ENCODE assay signal across 7 cellular contexts in the genomic region with DNA sequence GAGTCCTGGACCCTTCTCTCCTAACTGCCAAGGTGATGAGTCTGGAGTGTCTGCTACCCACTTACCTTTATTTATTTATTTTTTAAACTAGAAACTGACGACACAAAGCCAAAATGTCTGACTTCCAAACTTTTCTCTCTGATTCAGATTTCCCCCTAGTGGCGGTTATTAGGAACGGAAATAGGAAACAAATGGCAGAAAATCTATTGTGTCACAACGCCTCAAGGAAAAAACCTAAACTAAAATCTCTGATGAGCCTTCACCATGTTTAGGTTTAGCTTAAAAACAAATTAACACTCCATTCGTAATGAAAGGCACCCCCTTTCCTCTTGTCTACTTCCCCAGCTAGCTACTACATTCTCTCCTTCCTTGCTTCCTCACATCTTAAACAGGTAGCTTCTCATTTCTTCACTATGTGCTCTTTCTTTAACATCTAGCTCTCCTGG.
DNase-seq lines count a peak whose midpoint lies in the region; ATAC-seq and TF ChIP-seq lines count a peak whose summit lies in the region.

No MANE protein-coding gene starts in this region.

- H3K27me3 ChIP-seq in MM.1S (replicated peaks; ENCODE audit: insufficient read depth, low read length): no peaks in the 10 kb centered on the region
- no peaks in the 10 kb centered on the region for H3K27me3 ChIP-seq in hepatocyte
- H3K27me3 ChIP-seq in subcutaneous abdominal adipose tissue (ENCODE audit: control insufficient read depth in 5 of 5, insufficient read depth in 4 of 5, low read length in 5 of 5): no peaks in the 10 kb centered on the region

- H3K4me3 ChIP-seq in GM12864 (ENCODE audit: low read depth, low read length) (no peak overlapping the region), MM.1S (ENCODE audit: low read length) (no peak overlapping the region), hepatocyte (no peak overlapping the region), subcutaneous abdominal adipose tissue (ENCODE audit: low read depth in 1 of 5, low read length in 5 of 5) (peak overlapping the region; percentile 5 to 41 (median 19))

- no peaks in the 10 kb centered on the region for H4K20me1 ChIP-seq in MM.1S (ENCODE audit: insufficient read depth, low read length)
- no peaks in the 10 kb centered on the region for H4K20me1 ChIP-seq in hepatocyte (ENCODE audit: insufficient read depth, poor library complexity, severe bottlenecking)

- no peak overlapping the region for H3K27ac Mint-ChIP-seq in WTC11

- H3K4me1 Mint-ChIP-seq in WTC11: no peaks in the 10 kb centered on the region

- DNase-seq in GM12864 (ENCODE audit: low read depth) (no peak), MM.1S (peak; percentile 31), WTC11 (ENCODE audit: low spot score) (no peak), hepatocyte (ENCODE audit: low spot score) (peak; percentile 63), NCI-H1930 (lab: John Stamatoyannopoulos, UW) (no peak)

- no peaks in the 10 kb centered on the region for H3F3A ChIP-seq in MM.1S (ENCODE audit: insufficient read depth, low read length)

- no peaks in the 10 kb centered on the region for H3K4me1 ChIP-seq in MM.1S (ENCODE audit: low read length)
- H3K4me1 ChIP-seq in hepatocyte (ENCODE audit: insufficient read depth): no peaks in the 10 kb centered on the region
- H3K4me1 ChIP-seq in subcutaneous abdominal adipose tissue (ENCODE audit: control insufficient read depth in 5 of 5, insufficient read depth in 5 of 5, low read length in 5 of 5): peaks cover 0 to 7% (median 5%) of the 10 kb centered on the region in 5 donors

- H3K4me2 ChIP-seq in MM.1S (ENCODE audit: low read depth, low read length) (no peak overlapping the region), hepatocyte (peak overlapping the region; percentile 20)

- no peaks in the 10 kb centered on the region for H3K9me3 ChIP-seq in MM.1S (replicated peaks; ENCODE audit: insufficient read depth, low read length)
- no peaks in the 10 kb centered on the region for H3K9me3 ChIP-seq in hepatocyte (ENCODE audit: low read depth)
- no peaks in the 10 kb centered on the region for H3K9me3 ChIP-seq in subcutaneous abdominal adipose tissue (ENCODE audit: control insufficient read depth in 5 of 5, low read length in 5 of 5)

- H3K36me3 Mint-ChIP-seq in WTC11: no peaks in the 10 kb centered on the region; the same call in 1 of the 2 replicates

- H3K79me2 ChIP-seq in MM.1S (ENCODE audit: low read length) (no peaks in the 10 kb centered on the region), hepatocyte (no peaks in the 10 kb centered on the region)

- no peak overlapping the region for H3K4me3 Mint-ChIP-seq in WTC11

- H2AFZ ChIP-seq in MM.1S (ENCODE audit: low read length) (no peak overlapping the region), hepatocyte (peak overlapping the region; percentile 23)

- 7% methylated on average over 5 of the region's 5 CpGs for WGBS in hepatocyte (ENCODE audit: low lambda C conversion rate, missing lambda C conversion rate)

- CTCF ChIA-PET in WTC11 (lab: Charles Lee): interaction anchor here (0.6 to 3.2 kb wide), 15 partner anchors 9 to 729 kb away, joined by 3 to 25 read pairs (median 4); no protein-coding TSS in a partner anchor

- no peaks in the 10 kb centered on the region for H3K27me3 Mint-ChIP-seq in WTC11 (ENCODE audit: low read depth)

- no peaks in the 10 kb centered on the region for H3K9me2 ChIP-seq in MM.1S (replicated peaks; ENCODE audit: insufficient read depth, low read length)
- H3K9me2 ChIP-seq in hepatocyte (replicated peaks; ENCODE audit: insufficient read depth): no peaks in the 10 kb centered on the region

- POLR2A ChIA-PET in WTC11 (lab: Charles Lee): no interaction called here

- no peaks in the 10 kb centered on the region for H3K36me3 ChIP-seq in MM.1S (replicated peaks; ENCODE audit: insufficient read depth, low read length)
- no peaks in the 10 kb centered on the region for H3K36me3 ChIP-seq in hepatocyte (replicated peaks; ENCODE audit: insufficient read depth, low read depth)
- peaks cover 7 to 38% (median 18%) of the 10 kb centered on the region in 5 donors for H3K36me3 ChIP-seq in subcutaneous abdominal adipose tissue (ENCODE audit: control insufficient read depth in 5 of 5, insufficient read depth in 5 of 5, low read length in 5 of 5)

- H3K9ac ChIP-seq in MM.1S (ENCODE audit: low read length) (no peak overlapping the region), subcutaneous abdominal adipose tissue (ENCODE audit: low read length in 5 of 5) (peak overlapping the region in 2 of 5 donors; percentile 1 to 5)

- no peaks in the 10 kb centered on the region for H3K9me3 Mint-ChIP-seq in WTC11

- no peak overlapping the region for H3K27ac ChIP-seq in MM.1S (ENCODE audit: low read length)
- H3K27ac ChIP-seq in hepatocyte: peak overlapping the region; percentile 2
- no peak overlapping the region for H3K27ac ChIP-seq in subcutaneous abdominal adipose tissue (ENCODE audit: low read depth, low read length)

- TF ChIP-seq CTCF in GM12864 (IDR thresholded peaks at IDR 0.05; ENCODE audit: low read depth, low read length, missing control alignments) (peak; percentile 57), MM.1S (IDR thresholded peaks at IDR 0.05; ENCODE audit: low read length) (peak; percentile 67), WTC11 (IDR thresholded peaks at IDR 0.05) (peak; percentile 51), hepatocyte (IDR thresholded peaks at IDR 0.05; ENCODE audit: poor library complexity) (peak; percentile 74)

- ATAC-seq in WTC11: no peak
- ATAC-seq in GM18511 (IDR thresholded peaks at IDR 0.05; ENCODE audit: unreplicated experiment): no peak

TF ChIP-seq in WTC11, 78 proteins besides CTCF, POLR2A, EP300 and RAD21:
- no peak for TF ChIP-seq TP53 (CRISPR knock-in tag; IDR thresholded peaks at IDR 0.05)

Comparison
In these comparisons a context has a peak if more than half of its experiments do, and no peak if none do; other contexts are left out.
1. DNase-seq: peak in MM.1S (single experiment) and hepatocyte (single experiment); none in GM12864 (single experiment), WTC11 (single experiment) and NCI-H1930 (0 of 2).
2. H3K4me3 ChIP-seq: peak in subcutaneous abdominal adipose tissue (5 of 5); none in GM12864 (single experiment), MM.1S (single experiment) and hepatocyte (single experiment).
3. Peak in every context shown above with its lines, with median percentiles within 50 percentile points of each other: CTCF ChIP-seq.